In the genomic region with DNA sequence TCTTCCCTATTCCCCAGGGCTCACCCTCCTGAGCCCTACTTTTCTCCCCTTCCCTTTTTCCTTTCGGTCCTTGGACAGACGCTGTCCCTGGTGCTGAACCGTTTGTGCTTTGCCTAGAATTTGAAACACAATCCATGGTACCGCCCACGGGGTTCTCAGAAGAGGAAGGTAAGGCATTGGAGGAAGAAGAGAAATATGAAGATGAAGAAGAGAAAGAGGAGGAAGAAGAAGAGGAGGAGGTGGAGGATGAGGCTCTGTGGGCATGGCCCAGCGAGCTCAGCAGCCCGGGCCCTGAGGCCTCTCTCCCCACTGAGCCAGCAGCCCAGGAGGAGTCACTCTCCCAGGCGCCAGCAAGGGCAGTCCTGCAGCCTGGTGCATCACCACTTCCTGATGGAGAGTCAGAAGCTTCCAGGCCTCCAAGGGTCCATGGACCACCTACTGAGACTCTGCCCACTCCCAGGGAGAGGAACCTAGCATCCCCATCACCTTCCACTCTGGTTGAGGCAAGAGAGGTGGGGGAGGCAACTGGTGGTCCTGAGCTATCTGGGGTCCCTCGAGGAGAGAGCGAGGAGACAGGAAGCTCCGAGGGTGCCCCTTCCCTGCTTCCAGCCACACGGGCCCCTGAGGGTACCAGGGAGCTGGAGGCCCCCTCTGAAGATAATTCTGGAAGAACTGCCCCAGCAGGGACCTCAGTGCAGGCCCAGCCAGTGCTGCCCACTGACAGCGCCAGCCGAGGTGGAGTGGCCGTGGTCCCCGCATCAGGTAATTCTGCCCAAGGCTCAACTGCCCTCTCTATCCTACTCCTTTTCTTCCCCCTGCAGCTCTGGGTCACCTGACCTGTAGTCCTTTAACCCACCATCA, we compare ENCODE assay signal across 9 cellular contexts. TPM values are rescaled to one million over a fixed set of nuclear protein-coding genes. Genes with fewer than 3 reads are reported as not detected.
DNase-seq lines count a peak whose midpoint lies in the region; ATAC-seq lines count a peak whose summit lies in the region.
"Had no signal": no experiment of that assay in that cellular context is flagged by ENCODE, and none has a peak within 500 bp of the region (broad histone marks: within the 10 kb centered on the region; RNA-seq: fewer than 3 reads in every experiment).

No MANE protein-coding gene starts in this region.

- intact Hi-C loops in left ventricle myocardium superior (cut with micrococcal nuclease): no loop called here

- ATAC-seq in left ventricle myocardium superior: no peak

- DNase-seq in ELF-1 (ENCODE audit: low read depth, low spot score) (peak; percentile 67), RKO (ENCODE audit: low spot score) (peak; percentile 32), iPS-NIHi11 (ENCODE audit: low spot score) (peak; percentile 79), NCI-H774 (lab: John Stamatoyannopoulos, UW) (no peak), left ventricle myocardium superior (no peak), SHP77 (lab: John Stamatoyannopoulos, UW) (no peak)
- DNase-seq: colonic mucosa, MM.1S had no signal

RNA-seq across cellular contexts. Expression of gene BCAN, which starts 10.4 kb away (rescaled TPM):
- 0.52 TPM for total RNA-seq in left ventricle myocardium superior
- total RNA-seq: right atrium auricular region had no signal

RNA-seq across cellular contexts. Expression of gene NES, which starts 24.8 kb away (rescaled TPM):
- total RNA-seq in left ventricle myocardium superior: 94.7 TPM

RNA-seq across cellular contexts. Expression of gene HAPLN2, which starts 33.1 kb away (rescaled TPM):
- total RNA-seq in left ventricle myocardium superior: 1.5 TPM

RNA-seq across cellular contexts. Expression of gene GPATCH4, which starts 51.1 kb away (rescaled TPM):
- 14.1 TPM for total RNA-seq in left ventricle myocardium superior

RNA-seq across cellular contexts. Expression of gene CRABP2, which starts 53.0 kb away (rescaled TPM):
- 0.74 TPM for total RNA-seq in left ventricle myocardium superior

Comparison
In these comparisons a context has a peak if more than half of its experiments do, and no peak if none do; other contexts are left out.
1. DNase-seq: peak in ELF-1 (single experiment), RKO (single experiment) and iPS-NIHi11 (single experiment); none in NCI-H774 (single experiment), left ventricle myocardium superior (single experiment) and SHP77 (0 of 2).